In genomic region chr13:84744203-84744602, GRCh38 we compare ENCODE assay signal across 8 cellular contexts.
"Had no signal": no experiment of that assay in that cellular context is flagged by ENCODE, and none has a peak within 500 bp of the region (broad histone marks: within the 10 kb centered on the region; RNA-seq: fewer than 3 reads in every experiment).

No MANE protein-coding gene starts in this region.

- H3K27ac ChIP-seq: GM23248, HL-60 had no signal

- H3K4me3 ChIP-seq: GM23248, HAP-1 had no signal

- H3K9ac ChIP-seq: GM23248 had no signal

- H3K9me3 ChIP-seq: HAP-1 had no signal

- H3K36me3 ChIP-seq: HAP-1 had no signal

- DNase-seq: GM23248, GOT3, H7, HFFc6, KBM-7 had no signal

- FAIRE-seq: HepG2 had no signal
